In genomic region chr22:44545773-44546172, GRCh38 we compare ENCODE assay signal across 1 cellular context.
TF ChIP-seq lines count a peak whose summit lies in the region.

No MANE protein-coding gene starts in this region.

TF ChIP-seq in IMR-90, 13 proteins besides CTCF, POLR2A, EP300 and RAD21 (continued from another document):
- TF ChIP-seq RCOR1 (IDR thresholded peaks at IDR 0.05; ENCODE audit: insufficient replicate concordance, low read length), result no peak
- TF ChIP-seq RFX5 (IDR thresholded peaks at IDR 0.05; ENCODE audit: low read depth, low read length), result no peak
- TF ChIP-seq MAZ (IDR thresholded peaks at IDR 0.05; ENCODE audit: borderline replicate concordance, low read depth, low read length), result no peak
